Comparison of ENCODE assay signal across 15 cellular contexts in the genomic region with DNA sequence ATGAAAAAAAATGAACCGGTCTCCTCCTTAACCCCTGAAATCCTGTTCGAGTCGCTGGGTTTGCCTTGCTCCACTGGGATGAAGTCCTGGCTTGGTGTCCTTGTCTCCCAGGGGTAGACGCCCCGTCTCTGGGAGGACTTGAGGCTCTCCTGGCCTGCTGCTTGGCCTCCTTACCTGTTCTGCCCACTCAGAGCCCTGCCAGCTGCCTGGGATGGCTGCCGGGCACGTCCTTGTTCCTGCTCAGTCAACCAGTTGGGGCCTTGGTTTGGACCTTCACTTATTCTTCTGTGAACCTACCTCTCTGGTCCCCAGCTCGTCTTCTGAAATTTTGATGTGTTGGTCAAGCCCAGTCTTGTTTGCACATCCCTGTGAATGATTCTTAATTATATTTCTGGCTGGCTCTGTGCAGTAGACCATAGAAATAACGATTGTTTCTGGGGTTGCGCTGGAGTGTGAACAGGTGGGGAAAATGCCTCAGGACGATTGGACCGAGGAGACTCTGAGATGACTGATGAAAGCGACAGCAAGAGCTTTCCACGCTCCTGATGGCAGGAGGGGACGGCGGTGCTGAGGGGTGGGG.
DNase-seq lines count a peak whose midpoint lies in the region; ATAC-seq and TF ChIP-seq lines count a peak whose summit lies in the region.
"Had no signal": no experiment of that assay in that cellular context is flagged by ENCODE, and none has a peak within 500 bp of the region (broad histone marks: within the 10 kb centered on the region; RNA-seq: fewer than 3 reads in every experiment).

No MANE protein-coding gene starts in this region.

- H3K4me3 Mint-ChIP-seq in activated naive CD8-positive, alpha-beta T cell treated with anti-CD3 and anti-CD28 coated beads for 36 hours, result peak overlapping the region; percentile 23
- no peak overlapping the region for H3K4me3 Mint-ChIP-seq in activated naive CD8-positive, alpha-beta T cell treated with anti-CD3 and anti-CD28 coated beads, Interleukin-2, amount 50 U/mL, for 24 hours
- peak overlapping the region in 6 of 10 donors; percentile 1 to 69 (median 43) for H3K4me3 Mint-ChIP-seq in naive thymus-derived CD4-positive, alpha-beta T cell

- H3K9me3 ChIP-seq in naive thymus-derived CD4-positive, alpha-beta T cell (ENCODE audit: control insufficient read depth in 2 of 3, low read length in 3 of 3), result no peaks in the 10 kb centered on the region
- H3K9me3 ChIP-seq in upper lobe of left lung, result no peaks in the 10 kb centered on the region
- H3K9me3 ChIP-seq: SJSA1 had no signal

- TF ChIP-seq CTCF in upper lobe of left lung (IDR thresholded peaks at IDR 0.05), result no peak

- TF ChIP-seq POLR2A in upper lobe of left lung (IDR thresholded peaks at IDR 0.05), result no peak

- intact Hi-C loops in naive thymus-derived CD4-positive, alpha-beta T cell (cut with micrococcal nuclease), result no loop called here

- H3K4me1 Mint-ChIP-seq in activated naive CD8-positive, alpha-beta T cell treated with anti-CD3 and anti-CD28 coated beads for 36 hours, result peaks cover 20% of the 10 kb centered on the region
- H3K4me1 Mint-ChIP-seq in activated naive CD8-positive, alpha-beta T cell treated with anti-CD3 and anti-CD28 coated beads, Interleukin-2, amount 50 U/mL, for 24 hours, result peaks cover 19% of the 10 kb centered on the region
- peaks cover under 1 to 16% (median 10%) of the 10 kb centered on the region in 7 donors for H3K4me1 Mint-ChIP-seq in naive thymus-derived CD4-positive, alpha-beta T cell

- POLR2A ChIA-PET in naive thymus-derived CD4-positive, alpha-beta T cell (lab: Charles Lee), result interaction anchor here (1.0 kb wide), 1 partner anchor 9 kb away, joined by 3 read pairs; no protein-coding TSS in a partner anchor

- no peak for TF ChIP-seq EP300 in upper lobe of left lung (IDR thresholded peaks at IDR 0.05)

- peaks cover 13% of the 10 kb centered on the region for H3K27me3 Mint-ChIP-seq in activated naive CD8-positive, alpha-beta T cell treated with anti-CD3 and anti-CD28 coated beads for 36 hours
- H3K27me3 Mint-ChIP-seq in activated naive CD8-positive, alpha-beta T cell treated with anti-CD3 and anti-CD28 coated beads, Interleukin-2, amount 50 U/mL, for 24 hours, result peaks cover 14% of the 10 kb centered on the region
- H3K27me3 Mint-ChIP-seq in naive thymus-derived CD4-positive, alpha-beta T cell, result peaks cover 6 to 20% (median 15%) of the 10 kb centered on the region in 5 donors

- H3K9me3 Mint-ChIP-seq in activated naive CD8-positive, alpha-beta T cell treated with anti-CD3 and anti-CD28 coated beads for 36 hours, result peaks cover 2% of the 10 kb centered on the region
- no peaks in the 10 kb centered on the region for H3K9me3 Mint-ChIP-seq in activated naive CD8-positive, alpha-beta T cell treated with anti-CD3 and anti-CD28 coated beads, Interleukin-2, amount 50 U/mL, for 24 hours
- H3K9me3 Mint-ChIP-seq in naive thymus-derived CD4-positive, alpha-beta T cell, result no peaks in the 10 kb centered on the region
- H3K9me3 Mint-ChIP-seq: stimulated activated naive CD8-positive, alpha-beta T cell treated with anti-CD3 and anti-CD28 coated beads, Interleukin-15, amount 100 ng/mL, for 72 hours had no signal

- H3K4me3 ChIP-seq in naive thymus-derived CD4-positive, alpha-beta T cell (ENCODE audit: low read length), result no peak overlapping the region
- H3K4me3 ChIP-seq in upper lobe of left lung, result peak overlapping the region in 2 of 4 donors; percentile 24 to 38
- H3K4me3 ChIP-seq: SJSA1 had no signal

- no peak overlapping the region for H3K27ac ChIP-seq in naive thymus-derived CD4-positive, alpha-beta T cell (ENCODE audit: low read depth, low read length)
- H3K27ac ChIP-seq in upper lobe of left lung, result peak overlapping the region in 3 of 4 donors; percentile 1 to 54 (median 50)
- H3K27ac ChIP-seq: HL-60, SJSA1 had no signal

- no peak overlapping the region for H3K27ac Mint-ChIP-seq in activated naive CD8-positive, alpha-beta T cell treated with anti-CD3 and anti-CD28 coated beads for 36 hours
- H3K27ac Mint-ChIP-seq in activated naive CD8-positive, alpha-beta T cell treated with anti-CD3 and anti-CD28 coated beads, Interleukin-2, amount 50 U/mL, for 24 hours, result no peak overlapping the region
- peak overlapping the region in 1 of 9 donors; percentile 27 for H3K27ac Mint-ChIP-seq in naive thymus-derived CD4-positive, alpha-beta T cell
- H3K27ac Mint-ChIP-seq: stimulated activated naive CD8-positive, alpha-beta T cell treated with anti-CD3 and anti-CD28 coated beads, Interleukin-15, amount 100 ng/mL, for 72 hours had no signal

- CTCF ChIA-PET in naive thymus-derived CD4-positive, alpha-beta T cell (lab: Charles Lee), result interaction anchor here (2.7 kb wide), 1 partner anchor 9 kb away, joined by 11 read pairs; no protein-coding TSS in a partner anchor

- H3K36me3 Mint-ChIP-seq in activated naive CD8-positive, alpha-beta T cell treated with anti-CD3 and anti-CD28 coated beads for 36 hours, result no peaks in the 10 kb centered on the region
- no peaks in the 10 kb centered on the region for H3K36me3 Mint-ChIP-seq in activated naive CD8-positive, alpha-beta T cell treated with anti-CD3 and anti-CD28 coated beads, Interleukin-2, amount 50 U/mL, for 24 hours (ENCODE audit: low read depth)
- H3K36me3 Mint-ChIP-seq in naive thymus-derived CD4-positive, alpha-beta T cell, result no peaks in the 10 kb centered on the region

- WGBS in upper lobe of left lung, 2 donors, result 84 to 87% methylated on average over 11 to 16 of the region's 16 CpGs

- no peaks in the 10 kb centered on the region for H3K36me3 ChIP-seq in naive thymus-derived CD4-positive, alpha-beta T cell (ENCODE audit: control insufficient read depth in 2 of 3, insufficient read depth in 3 of 3, low read length in 3 of 3)
- H3K36me3 ChIP-seq in upper lobe of left lung, result no peaks in the 10 kb centered on the region
- H3K36me3 ChIP-seq: SJSA1 had no signal

- H3K27me3 ChIP-seq in naive thymus-derived CD4-positive, alpha-beta T cell (ENCODE audit: control insufficient read depth in 2 of 2, insufficient read depth in 2 of 2, low read length in 2 of 2), result no peaks in the 10 kb centered on the region
- no peaks in the 10 kb centered on the region for H3K27me3 ChIP-seq in upper lobe of left lung
- H3K27me3 ChIP-seq: SJSA1 had no signal

- H3K4me1 ChIP-seq in naive thymus-derived CD4-positive, alpha-beta T cell (ENCODE audit: control insufficient read depth in 2 of 2, insufficient read depth in 2 of 2, low read length in 2 of 2), result no peaks in the 10 kb centered on the region
- H3K4me1 ChIP-seq in upper lobe of left lung, result peaks cover 7 to 18% (median 13%) of the 10 kb centered on the region in 4 donors
- H3K4me1 ChIP-seq: SJSA1 had no signal

- no peak for DNase-seq in activated naive CD8-positive, alpha-beta T cell treated with anti-CD3 and anti-CD28 coated beads for 36 hours
- DNase-seq in activated naive CD8-positive, alpha-beta T cell treated with anti-CD3 and anti-CD28 coated beads, Interleukin-2, amount 50 U/mL, for 24 hours, result no peak
- peak; percentile 17 for DNase-seq in fibroblast of peridontal ligament (ENCODE audit: extremely low read depth)
- DNase-seq in naive thymus-derived CD4-positive, alpha-beta T cell, result no peak
- DNase-seq in upper lobe of left lung, result peak in 1 of 2 donors; percentile 44
- no peak for DNase-seq in NCI-H82 (lab: John Stamatoyannopoulos, UW)
- DNase-seq in OCI-M2 (lab: John Stamatoyannopoulos, UW; ENCODE audit: unreplicated experiment), result no peak
- no peak for DNase-seq in NCI-H446 (lab: John Stamatoyannopoulos, UW)
- DNase-seq: activated CD4-positive, alpha-beta T cell treated with anti-CD3 and anti-CD28 coated beads, Interleukin-2, amount 50 U/mL, for 48 hours; aorta; cortex of kidney; Kasumi-1; stimulated activated naive CD8-positive, alpha-beta T cell treated with anti-CD3 and anti-CD28 coated beads, Interleukin-15, amount 100 ng/mL, for 72 hours had no signal

- no peak for ATAC-seq in activated naive CD8-positive, alpha-beta T cell treated with anti-CD3 and anti-CD28 coated beads, Interleukin-2, amount 50 U/mL, for 24 hours
- ATAC-seq in naive thymus-derived CD4-positive, alpha-beta T cell, result no peak
- ATAC-seq in upper lobe of left lung (ENCODE audit: low FRiP score in 2 of 2), result no peak
